In genomic region chr7:91407942-91408341, GRCh38 we compare ENCODE assay signal across 24 cellular contexts.
"Had no signal": no experiment of that assay in that cellular context is flagged by ENCODE, and none has a peak within 500 bp of the region (broad histone marks: within the 10 kb centered on the region; RNA-seq: fewer than 3 reads in every experiment).

No MANE protein-coding gene starts in this region.

- H3K27me3 Mint-ChIP-seq: dendritic cell treated with granulocyte-macrophage colony-stimulating factor and Interleukin-4, amounts not matched to agents 40 ng/mL and 50 ng/mL, for 4 days; stimulated activated naive CD8-positive, alpha-beta T cell treated with anti-CD3 and anti-CD28 coated beads, Interleukin-15, Interleukin-2, amounts not matched to agents 100 ng/mL and 50 ng/mL, for 24 hours; type B pancreatic cell had no signal

- ATAC-seq: esophagus mucosa; left ventricle myocardium superior; lower lobe of right lung; natural killer cell; psoas muscle; stimulated activated naive B cell treated with anti-CD40 and anti-IgM and Interleukin-4, amounts not matched to agents 10 μg/mL and 1 μg/mL and 100 μg/mL, for 72 hours had no signal

- H3K36me3 ChIP-seq: colonic mucosa, lower lobe of right lung, ovary had no signal

- H3K36me3 Mint-ChIP-seq: immature natural killer cell; natural killer cell; stimulated activated naive B cell treated with anti-CD40 and anti-IgM and Interleukin-4, amounts not matched to agents 10 μg/mL and 1 μg/mL and 100 μg/mL, for 72 hours; type B pancreatic cell had no signal

- H3K4me3 ChIP-seq: colonic mucosa, lower lobe of right lung, ovary, psoas muscle had no signal

- H3K27me3 ChIP-seq: colonic mucosa, ovary had no signal

- H3K9me3 ChIP-seq: colonic mucosa, lower lobe of right lung, ovary had no signal

- H3K27ac Mint-ChIP-seq: dendritic cell treated with granulocyte-macrophage colony-stimulating factor and Interleukin-4, amounts not matched to agents 40 ng/mL and 50 ng/mL, for 4 days; endodermal cell; immature natural killer cell; natural killer cell; stimulated activated naive B cell treated with anti-CD40 and anti-IgM and Interleukin-4, amounts not matched to agents 10 μg/mL and 1 μg/mL and 100 μg/mL, for 72 hours; stimulated activated naive CD8-positive, alpha-beta T cell treated with anti-CD3 and anti-CD28 coated beads, Interleukin-15, Interleukin-2, amounts not matched to agents 100 ng/mL and 50 ng/mL, for 24 hours; type B pancreatic cell had no signal

- H3K4me3 Mint-ChIP-seq: dendritic cell treated with granulocyte-macrophage colony-stimulating factor and Interleukin-4, amounts not matched to agents 40 ng/mL and 50 ng/mL, for 4 days; endodermal cell; immature natural killer cell; natural killer cell; stimulated activated naive B cell treated with anti-CD40 and anti-IgM and Interleukin-4, amounts not matched to agents 10 μg/mL and 1 μg/mL and 100 μg/mL, for 72 hours; stimulated activated naive CD8-positive, alpha-beta T cell treated with anti-CD3 and anti-CD28 coated beads, Interleukin-15, Interleukin-2, amounts not matched to agents 100 ng/mL and 50 ng/mL, for 24 hours; type B pancreatic cell had no signal

- DNase-seq: colonic mucosa; effector CD8-positive, alpha-beta T cell; endodermal cell; foreskin melanocyte; hypothalamus; immature natural killer cell; islet precursor cell; left ventricle myocardium superior; lower lobe of right lung; natural killer cell; occipital lobe; ovary; posterior cingulate gyrus; psoas muscle; right cardiac atrium; small intestine; stimulated activated CD4-positive, alpha-beta T cell treated with anti-CD3 and anti-CD28 coated beads, Interleukin-15, amount 100 ng/mL, for 24 hours; stimulated activated CD4-positive, alpha-beta T cell treated with anti-CD3 and anti-CD28 coated beads, Interleukin-2, amount 100 ng/mL, for 48 hours; stimulated activated naive B cell treated with anti-CD40 and anti-IgM and Interleukin-4, amounts not matched to agents 10 μg/mL and 1 μg/mL and 100 μg/mL, for 72 hours had no signal

- H3K4me1 Mint-ChIP-seq: immature natural killer cell; natural killer cell; stimulated activated naive B cell treated with anti-CD40 and anti-IgM and Interleukin-4, amounts not matched to agents 10 μg/mL and 1 μg/mL and 100 μg/mL, for 72 hours had no signal

- H3K27ac ChIP-seq: colonic mucosa, epithelial cell of prostate, lower lobe of right lung, ovary, psoas muscle had no signal

- H3K4me1 ChIP-seq: colonic mucosa, lower lobe of right lung, psoas muscle had no signal

- H3K9me3 Mint-ChIP-seq: dendritic cell treated with granulocyte-macrophage colony-stimulating factor and Interleukin-4, amounts not matched to agents 40 ng/mL and 50 ng/mL, for 4 days; endodermal cell; stimulated activated naive B cell treated with anti-CD40 and anti-IgM and Interleukin-4, amounts not matched to agents 10 μg/mL and 1 μg/mL and 100 μg/mL, for 72 hours; type B pancreatic cell had no signal
